ENCODE assay signal across 20 cellular contexts in genomic region chr3:149419816-149420215, GRCh38. TPM values are rescaled to one million over a fixed set of nuclear protein-coding genes. Genes with fewer than 3 reads are reported as not detected.
DNase-seq lines count a peak whose midpoint lies in the region; ATAC-seq, FAIRE-seq and TF ChIP-seq lines count a peak whose summit lies in the region.
"Had no signal": no experiment of that assay in that cellular context is flagged by ENCODE, and none has a peak within 500 bp of the region (broad histone marks: within the 10 kb centered on the region; RNA-seq: fewer than 3 reads in every experiment).

No MANE protein-coding gene starts in this region.

- no peak for TF ChIP-seq CTCF in HepG2 (CRISPR knock-in tag; IDR thresholded peaks at IDR 0.05)
- no peak for TF ChIP-seq CTCF in right lobe of liver (IDR thresholded peaks at IDR 0.05)
- no peak for TF ChIP-seq CTCF in IMR-90 (conservative IDR thresholded peaks at IDR 0.05; ENCODE audit: low read depth, low read length)

- H3K36me3 ChIP-seq in HepG2 (replicated peaks in 1 of 2; ENCODE audit: control insufficient read depth in 1 of 2, insufficient read depth in 2 of 2, low read length in 2 of 2) (no peaks in the 10 kb centered on the region), right lobe of liver (no peaks in the 10 kb centered on the region), IMR-90 (ENCODE audit: control insufficient read depth, insufficient read depth, low read length) (no peaks in the 10 kb centered on the region), GM23248 (ENCODE audit: low read depth) (no peaks in the 10 kb centered on the region)

- H3K4me3 ChIP-seq in HepG2 (replicated peaks in 1 of 3; ENCODE audit: insufficient read depth in 1 of 3, low read depth in 2 of 3, low read length in 3 of 3) = no peak overlapping the region
- no peak overlapping the region for H3K4me3 ChIP-seq in right lobe of liver
- no peak overlapping the region for H3K4me3 ChIP-seq in IMR-90 (ENCODE audit: insufficient read depth, low read depth, low read length)
- H3K4me3 ChIP-seq in GM23248 = no peak overlapping the region
- H3K4me3 ChIP-seq: A549, GM12878 had no signal

- no peak for ATAC-seq in HepG2
- no peak for ATAC-seq in right lobe of liver
- no peak for ATAC-seq in IMR-90 (ENCODE audit: low read depth)
- ATAC-seq in GM18858 (IDR thresholded peaks at IDR 0.05; ENCODE audit: unreplicated experiment) = no peak
- ATAC-seq: A549, GM12878 had no signal

- WGBS in HepG2 (ENCODE audit: low lambda C conversion rate) = 92% methylated on average over 4 of the region's 4 CpGs
- WGBS in right lobe of liver (ENCODE audit: insufficient coverage, low coverage, low lambda C conversion rate, missing lambda C conversion rate) = 96% methylated on average over 4 of the region's 4 CpGs
- WGBS in IMR-90 (ENCODE audit: extremely low coverage in 2 of 2, insufficient read length in 1 of 2), 2 experiments = no CpG with 5 or more reads among the region's 4 CpGs
- 85 to 90% methylated on average over 4 of the region's 4 CpGs for whole genome bisulfite sequencing in GM23248 (ENCODE audit: low coverage in 1 of 2, low lambda C conversion rate in 2 of 2, missing lambda C conversion rate in 2 of 2), 2 experiments

- no peaks in the 10 kb centered on the region for H3K9me1 ChIP-seq in IMR-90 (ENCODE audit: insufficient read depth, low read length)

- H3K4me2 ChIP-seq in HepG2 (ENCODE audit: low read depth, low read length) = no peak overlapping the region
- no peak overlapping the region for H3K4me2 ChIP-seq in IMR-90 (ENCODE audit: low read depth, low read length)
- no peak overlapping the region for H3K4me2 ChIP-seq in GM23248 (ENCODE audit: unreplicated experiment)
- H3K4me2 ChIP-seq: A549 had no signal

- peak overlapping the region; percentile 64; the same call in 1 of the 3 replicates for H2BK15ac ChIP-seq in IMR-90 (ENCODE audit: low read depth, low read length)

- TF ChIP-seq RAD21 in HepG2 (CRISPR knock-in tag; IDR thresholded peaks at IDR 0.05) (no peak), IMR-90 (IDR thresholded peaks at IDR 0.05; ENCODE audit: low read length) (no peak)

- H4K20me1 ChIP-seq in HepG2 (ENCODE audit: insufficient read depth, low read length) (no peaks in the 10 kb centered on the region), IMR-90 (ENCODE audit: insufficient read depth, low read length) (no peaks in the 10 kb centered on the region), GM23248 (ENCODE audit: insufficient read depth) (no peaks in the 10 kb centered on the region)

- H3K14ac ChIP-seq in IMR-90 (replicated peaks; ENCODE audit: low read depth, low read length) = no peak overlapping the region

- CTCF ChIA-PET in HepG2 (lab: Yijun Ruan, JAX; ENCODE audit: low intra/inter-chr PET ratio, low total read pairs) (no interaction called here), IMR-90 (lab: Yijun Ruan, JAX) (no interaction called here)

- no peak for FAIRE-seq in HepG2 (lab: Jason Lieb, UNC)
- FAIRE-seq: D721Med, GM12878, GM18507, H1 had no signal

- H3K79me1 ChIP-seq in IMR-90 (ENCODE audit: low read depth in 1 of 2, low read length in 2 of 2) = no peaks in the 10 kb centered on the region

- in situ Hi-C loops in HepG2 (cut with HindIII; ENCODE audit: extremely low pct_ligation_motif_present, low pct_unique_long_range_greater_than_20kb) (no loop called here), IMR-90 (cut with MboI; ENCODE audit: low sequenced_read_pairs) (no loop called here), GM23248 (cut with MboI) (no loop called here)

- H3K79me2 ChIP-seq in HepG2 (ENCODE audit: insufficient read depth, low read length) = no peaks in the 10 kb centered on the region
- no peaks in the 10 kb centered on the region for H3K79me2 ChIP-seq in GM23248 (ENCODE audit: insufficient read depth)

- H3K9me2 ChIP-seq in GM23248 (ENCODE audit: insufficient read depth) = no peaks in the 10 kb centered on the region

- no peak overlapping the region for H4K5ac ChIP-seq in IMR-90 (ENCODE audit: low read depth, low read length)

- H2BK120ac ChIP-seq in IMR-90 (ENCODE audit: low read depth, low read length) = peak overlapping the region; percentile 23; the same call in 1 of the 2 replicates

- dilution Hi-C loops in IMR-90 (cut with HindIII; ENCODE audit: low sequenced_read_pairs, unreplicated experiment) = no loop called here

- no peaks in the 10 kb centered on the region for H3F3A ChIP-seq in GM23248 (ENCODE audit: insufficient read depth)

- no peak overlapping the region for H3K18ac ChIP-seq in IMR-90 (ENCODE audit: low read depth, low read length)

- H3K9me3 ChIP-seq in HepG2 (ENCODE audit: low read length) = no peaks in the 10 kb centered on the region
- H3K9me3 ChIP-seq in right lobe of liver = no peaks in the 10 kb centered on the region
- no peaks in the 10 kb centered on the region for H3K9me3 ChIP-seq in IMR-90 (ENCODE audit: control insufficient read depth, insufficient read depth, low read length)
- no peaks in the 10 kb centered on the region for H3K9me3 ChIP-seq in GM23248 (ENCODE audit: low read depth)
- H3K9me3 ChIP-seq: A549 had no signal

- H3K27me3 ChIP-seq in HepG2 (ENCODE audit: control insufficient read depth in 1 of 2, insufficient read depth in 2 of 2, low read length in 2 of 2) (no peaks in the 10 kb centered on the region), right lobe of liver (no peaks in the 10 kb centered on the region), IMR-90 (ENCODE audit: control insufficient read depth, insufficient read depth, low read length) (no peaks in the 10 kb centered on the region), GM23248 (replicated peaks; ENCODE audit: insufficient read depth) (no peaks in the 10 kb centered on the region)

- TF ChIP-seq EP300 in HepG2 (IDR thresholded peaks at IDR 0.05; ENCODE audit: low read depth in 2 of 2, low read length in 2 of 2) (no peak), HepG2 (CRISPR knock-in tag; IDR thresholded peaks at IDR 0.05; ENCODE audit: borderline replicate concordance) (no peak)

- intact Hi-C loops in HepG2 (cut with micrococcal nuclease; ENCODE audit: unreplicated experiment) (no loop called here), right lobe of liver (cut with DNase I) (no loop called here), IMR-90 (cut with micrococcal nuclease) (no loop called here)

- BruUV-seq in HepG2 (replicated peaks; lab: Mats Ljungman, UMichigan) (no TSS peak), IMR-90 (replicated peaks; lab: Mats Ljungman, UMichigan) (no TSS peak)

- H3K9ac ChIP-seq in HepG2 (ENCODE audit: insufficient read depth, low read depth, low read length) = no peak overlapping the region
- H3K9ac ChIP-seq in IMR-90 (ENCODE audit: low read depth, low read length) = no peak overlapping the region
- no peak overlapping the region for H3K9ac ChIP-seq in GM23248

- no peak overlapping the region for H4K8ac ChIP-seq in IMR-90 (ENCODE audit: low read depth in 2 of 2, low read length in 2 of 2)

- POLR2A ChIA-PET in HepG2 (lab: Yijun Ruan, JAX) (no interaction called here), IMR-90 (lab: Charles Lee; ENCODE audit: unreplicated experiment) (no interaction called here)

- no peak overlapping the region for H2AK5ac ChIP-seq in IMR-90 (ENCODE audit: low read depth, low read length)

- H3K27ac ChIP-seq in HepG2 (ENCODE audit: extremely low read length, insufficient read depth, low read length) = no peak overlapping the region
- H3K27ac ChIP-seq in right lobe of liver = no peak overlapping the region
- no peak overlapping the region for H3K27ac ChIP-seq in IMR-90 (ENCODE audit: insufficient read depth, low read length)
- H3K27ac ChIP-seq in GM23248 = no peak overlapping the region
- H3K27ac ChIP-seq: A549, C4-2B had no signal

- no peak for TF ChIP-seq POLR2A in HepG2 (IDR thresholded peaks at IDR 0.05; ENCODE audit: insufficient read depth in 1 of 2, low read depth in 2 of 2, low read length in 2 of 2)
- TF ChIP-seq POLR2A in right lobe of liver (IDR thresholded peaks at IDR 0.05) = no peak
- no peak for TF ChIP-seq POLR2A in IMR-90 (IDR thresholded peaks at IDR 0.05; ENCODE audit: low read depth, low read length)

- H3K56ac ChIP-seq in IMR-90 (ENCODE audit: extremely low read depth, insufficient read depth, low read length) = no peak overlapping the region

- H2BK20ac ChIP-seq in IMR-90 (ENCODE audit: low read depth, low read length) = no peak overlapping the region

- no peak overlapping the region for H2BK5ac ChIP-seq in IMR-90 (ENCODE audit: low read depth, low read length, poor library complexity, severe bottlenecking)

- H3K4me1 ChIP-seq in HepG2 (ENCODE audit: insufficient read depth, low read length) (peaks cover 15% of the 10 kb centered on the region), right lobe of liver (no peaks in the 10 kb centered on the region), IMR-90 (ENCODE audit: control insufficient read depth, insufficient read depth, low read length) (no peaks in the 10 kb centered on the region; the same call in 1 of the 2 replicates), GM23248 (ENCODE audit: insufficient read depth) (peaks cover 11% of the 10 kb centered on the region)

- no peak overlapping the region for H4K91ac ChIP-seq in IMR-90 (ENCODE audit: insufficient read depth, low read depth, low read length)

- H3K4ac ChIP-seq in IMR-90 (ENCODE audit: low read depth, low read length) = no peak overlapping the region; the same call in 1 of the 2 replicates

- H2AFZ ChIP-seq in HepG2 (ENCODE audit: low read length) (no peak overlapping the region), IMR-90 (replicated peaks; ENCODE audit: low read length, poor library complexity) (no peak overlapping the region), GM23248 (no peak overlapping the region)

- no peak overlapping the region for H3K23ac ChIP-seq in IMR-90 (ENCODE audit: low read depth, low read length)

- DNase-seq in HepG2 (ENCODE audit: low spot score) (no peak), right lobe of liver (no peak), IMR-90 (no peak), NCI-H69 (lab: John Stamatoyannopoulos, UW) (peak; percentile 14), iPS-NIHi11 (ENCODE audit: low spot score) (no peak), GM23248 (no peak)
- DNase-seq: 8988T; CD4-positive, alpha-beta T cell; CD8-positive, alpha-beta memory T cell; DMS79; GDM1; H7; HCEC 1CT had no signal

- no peak overlapping the region for H2AK9ac ChIP-seq in IMR-90 (replicated peaks; ENCODE audit: low read depth, low read length, poor library complexity)

RNA-seq across cellular contexts. Expression of gene TM4SF1, which starts 42.4 kb away (rescaled TPM):
- total RNA-seq in HepG2 (2016; rRNA removed; fragmentation: Illumina TruSeq; extraction: Trizol) (226 and 431 TPM in 2 replicates), right lobe of liver (10 to 100 TPM in 5 of 6 experiments, 1 to 10 TPM in 1; 7.9 to 63.0 (median 47.5) TPM), IMR-90 (2012; rRNA removed) (232 and 366 TPM in 2 replicates)
- total RNA-seq in HepG2 (2016; cell fraction: cytosol; rRNA removed; fragmentation: Illumina TruSeq; extraction: Trizol; ENCODE audit: low read depth) = 208 and 219 TPM in 2 replicates
- total RNA-seq in HepG2 (2016; cell fraction: insoluble cytoplasmic fraction; rRNA removed; fragmentation: Illumina TruSeq; extraction: Trizol) = 231 and 434 TPM in 2 replicates
- total RNA-seq in HepG2 (2016; cell fraction: membrane; rRNA removed; fragmentation: Illumina TruSeq; extraction: Trizol) = 245 and 253 TPM in 2 replicates
- 420 and 443 TPM in 2 replicates for total RNA-seq in HepG2 (2016; cell fraction: nucleus; rRNA removed; fragmentation: Illumina TruSeq; extraction: Trizol)
- polyA plus RNA-seq in HepG2 (2011; rRNA removed) (1,198 and 1,359 TPM in 2 replicates), IMR-90 (2012; rRNA removed) (302 and 364 TPM in 2 replicates), GM23248 (2016; fragmentation: Nextera tagmentation; extraction: Ambion mirVana) (10.7 and 12.4 TPM in 2 replicates)
- polyA plus RNA-seq in HepG2 (2011; cell fraction: cytosol; rRNA removed) = 1,424 and 1,669 TPM in 2 replicates
- 327 and 438 TPM in 2 replicates for polyA plus RNA-seq in HepG2 (2011; cell fraction: nucleus; rRNA removed)
- polyA plus RNA-seq in HepG2 (2012) = 451 and 486 TPM in 2 replicates
- 115 and 136 TPM in 2 replicates for polyA plus RNA-seq in HepG2 (2016; cell fraction: cytosol; fragmentation: Illumina TruSeq; extraction: Trizol; ENCODE audit: low read depth)
- polyA plus RNA-seq in HepG2 (2016; cell fraction: insoluble cytoplasmic fraction; fragmentation: Illumina TruSeq; extraction: Trizol; ENCODE audit: low read depth) = 218 and 233 TPM in 2 replicates
- 148 and 158 TPM in 2 replicates for polyA plus RNA-seq in HepG2 (2016; cell fraction: membrane; fragmentation: Illumina TruSeq; extraction: Trizol; ENCODE audit: low read depth)
- 564 and 601 TPM in 2 replicates for polyA plus RNA-seq in HepG2 (2016; cell fraction: nucleus; fragmentation: Illumina TruSeq; extraction: Trizol; ENCODE audit: insufficient read depth, low read depth)
- polyA minus RNA-seq in HepG2 (2011; rRNA and poly(A)+ RNA removed; ENCODE audit: low replicate concordance) = 1,057 and 2,299 TPM in 2 replicates
- polyA minus RNA-seq in HepG2 (2011; cell fraction: cytosol; rRNA and poly(A)+ RNA removed) = 560 and 611 TPM in 2 replicates
- 379 and 448 TPM in 2 replicates for polyA minus RNA-seq in HepG2 (2011; cell fraction: nucleus; rRNA and poly(A)+ RNA removed)
- 212 and 271 TPM in 2 replicates for polyA plus RNA-seq in IMR-90 (2012; cell fraction: cytosol; rRNA removed)
- polyA plus RNA-seq in IMR-90 (2012; cell fraction: nucleus; rRNA removed; ENCODE audit: low replicate concordance) = 340 and 869 TPM in 2 replicates
- total RNA-seq in GM23248 (2014; rRNA removed; shearing (Covaris generic)) = 7.2 and 10.5 TPM in 2 replicates
- total RNA-seq: CD4-positive, alpha-beta T cell had no signal
- polyA plus RNA-seq: CD8-positive, alpha-beta memory T cell had no signal

RNA-seq across cellular contexts. Expression of gene TM4SF4, which starts 54.7 kb away (rescaled TPM):
- total RNA-seq in HepG2 (2016; rRNA removed; fragmentation: Illumina TruSeq; extraction: Trizol) (0.77 and 0.95 TPM in 2 replicates), right lobe of liver (100 to 1,000 TPM; 210 to 473 (median 316) TPM), IMR-90 (2012; rRNA removed) (1.1 and 1.6 TPM in 2 replicates)
- 0.91 TPM in 1 of 2 replicates, not detected in the other for total RNA-seq in HepG2 (2016; cell fraction: cytosol; rRNA removed; fragmentation: Illumina TruSeq; extraction: Trizol; ENCODE audit: low read depth)
- total RNA-seq in HepG2 (2016; cell fraction: insoluble cytoplasmic fraction; rRNA removed; fragmentation: Illumina TruSeq; extraction: Trizol) = 0.34 and 1.4 TPM in 2 replicates
- 0.59 and 0.62 TPM in 2 replicates for total RNA-seq in HepG2 (2016; cell fraction: membrane; rRNA removed; fragmentation: Illumina TruSeq; extraction: Trizol)
- total RNA-seq in HepG2 (2016; cell fraction: nucleus; rRNA removed; fragmentation: Illumina TruSeq; extraction: Trizol) = 0.75 and 1.1 TPM in 2 replicates
- polyA plus RNA-seq in HepG2 (2011; rRNA removed) (0.63 and 0.89 TPM in 2 replicates), IMR-90 (2012; rRNA removed) (0.60 and 0.67 TPM in 2 replicates), GM23248 (2016; fragmentation: Nextera tagmentation; extraction: Ambion mirVana) (0.48 and 0.96 TPM in 2 replicates)
- polyA plus RNA-seq in HepG2 (2011; cell fraction: cytosol; rRNA removed) = 0.90 and 1.1 TPM in 2 replicates
- 0.66 TPM in 1 of 2 replicates, not detected in the other for polyA plus RNA-seq in HepG2 (2011; cell fraction: nucleus; rRNA removed)
- polyA plus RNA-seq in HepG2 (2012) = 0.47 and 0.86 TPM in 2 replicates
- polyA plus RNA-seq in HepG2 (2016; cell fraction: cytosol; fragmentation: Illumina TruSeq; extraction: Trizol; ENCODE audit: low read depth) = 0.21 and 0.29 TPM in 2 replicates
- polyA plus RNA-seq in HepG2 (2016; cell fraction: insoluble cytoplasmic fraction; fragmentation: Illumina TruSeq; extraction: Trizol; ENCODE audit: low read depth) = 0.45 and 0.89 TPM in 2 replicates
- polyA plus RNA-seq in HepG2 (2016; cell fraction: membrane; fragmentation: Illumina TruSeq; extraction: Trizol; ENCODE audit: low read depth) = 0.15 and 0.21 TPM in 2 replicates
- polyA plus RNA-seq in HepG2 (2016; cell fraction: nucleus; fragmentation: Illumina TruSeq; extraction: Trizol; ENCODE audit: insufficient read depth, low read depth) = 0.72 and 1.8 TPM in 2 replicates
- 0.36 TPM in 1 of 2 replicates, not detected in the other for polyA minus RNA-seq in HepG2 (2011; rRNA and poly(A)+ RNA removed; ENCODE audit: low replicate concordance)
- 1.3 TPM in 1 of 2 replicates, not detected in the other for polyA minus RNA-seq in HepG2 (2011; cell fraction: cytosol; rRNA and poly(A)+ RNA removed)
- polyA minus RNA-seq in HepG2 (2011; cell fraction: nucleus; rRNA and poly(A)+ RNA removed) = 1.0 and 1.6 TPM in 2 replicates
- 0.08 and 0.75 TPM in 2 replicates for polyA plus RNA-seq in IMR-90 (2012; cell fraction: cytosol; rRNA removed)
- 0.08 TPM in 1 of 2 replicates, not detected in the other for polyA plus RNA-seq in IMR-90 (2012; cell fraction: nucleus; rRNA removed; ENCODE audit: low replicate concordance)
- 0.97 TPM in 1 of 2 replicates, not detected in the other for total RNA-seq in GM23248 (2014; rRNA removed; shearing (Covaris generic))
- total RNA-seq: CD4-positive, alpha-beta T cell; CD8-positive, alpha-beta memory T cell; H1; H7 had no signal
- polyA plus RNA-seq: CD8-positive, alpha-beta memory T cell; H1 had no signal

Comparison
In these comparisons a context has a peak if more than half of its experiments do, and no peak if none do; other contexts are left out.
1. RNA of gene TM4SF4, which starts 54.7 kb away (total RNA-seq): 210 to 473 TPM in right lobe of liver; 1.1 to 1.6 TPM in IMR-90, 0.97 TPM in GM23248 and 0.34 to 1.4 TPM in HepG2; every median in the first group is over 10 times any median in the second.